8 cellular contexts compared by ENCODE assay signal in the genomic region with DNA sequence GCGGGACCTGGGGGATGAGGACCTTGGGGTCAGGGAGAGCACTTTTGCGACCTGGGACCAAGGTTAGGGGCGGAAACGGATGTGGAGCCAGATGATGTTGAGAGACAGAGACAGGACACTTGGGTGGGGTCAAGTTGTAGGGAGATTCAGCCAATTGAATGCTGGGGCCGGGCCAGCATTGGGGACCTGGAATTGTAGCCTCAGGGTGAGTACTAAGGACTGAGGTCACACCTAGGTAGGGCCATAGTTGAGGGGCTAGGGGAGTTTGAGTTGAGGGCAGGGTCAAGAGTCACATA. TPM values are rescaled to one million over a fixed set of nuclear protein-coding genes. Genes with fewer than 3 reads are reported as not detected.
DNase-seq lines count a peak whose midpoint lies in the region; ATAC-seq, FAIRE-seq and TF ChIP-seq lines count a peak whose summit lies in the region.

No MANE protein-coding gene starts in this region.

- no peak for TF ChIP-seq CTCF in HCT116 (IDR thresholded peaks at IDR 0.05 in 2 of 3, conservative IDR thresholded peaks at IDR 0.05 in 1 of 3; ENCODE audit: borderline replicate concordance in 1 of 3, insufficient read depth in 1 of 3, low read depth in 2 of 3, low read length in 2 of 3)
- no peak for TF ChIP-seq CTCF in VCaP (conservative IDR thresholded peaks at IDR 0.05)
- TF ChIP-seq CTCF in glutamatergic neuron (IDR thresholded peaks at IDR 0.05; ENCODE audit: partially characterized antibody, unreplicated experiment) = no peak

- DNase-seq in HCT116 (ENCODE audit: low read depth, low spot score) (no peak), glutamatergic neuron (no peak), small intestine (no peak), KBM-7 (no peak)
- DNase-seq in effector CD4-positive, alpha-beta T cell = no peak

- no peak overlapping the region for H2AFZ ChIP-seq in HCT116 (ENCODE audit: low read depth, low read length, poor library complexity, severe bottlenecking)

- CTCF ChIA-PET in HCT116 (lab: Charles Lee) = interaction anchor here (1.9 kb wide), 1 partner anchor 248 kb away, joined by 6 read pairs; no protein-coding TSS in a partner anchor

- no peaks in the 10 kb centered on the region for H4K20me1 ChIP-seq in HCT116 (ENCODE audit: insufficient read depth)

- no peaks in the 10 kb centered on the region for H3K9me2 ChIP-seq in HCT116 (ENCODE audit: insufficient read depth)

- H3K4me1 ChIP-seq in HCT116 (ENCODE audit: control insufficient read depth in 1 of 2, insufficient read depth in 2 of 2, low read length in 2 of 2) (peaks cover 5 to 16% of the 10 kb centered on the region in 2 experiments; a peak in 3 of 4 replicates), small intestine (ENCODE audit: control insufficient read depth in 2 of 2, insufficient read depth in 1 of 2, low read depth in 1 of 2, low read length in 1 of 2) (no peaks in the 10 kb centered on the region)

- H3K36me3 ChIP-seq in HCT116 (ENCODE audit: control insufficient read depth in 1 of 2, insufficient read depth in 2 of 2, low read length in 2 of 2) (peaks cover 0 to 2% of the 10 kb centered on the region in 2 experiments; a peak in 1 of 4 replicates), small intestine (ENCODE audit: control insufficient read depth in 2 of 2, insufficient read depth in 2 of 2, low read length in 2 of 2) (peaks cover 0 to 3% of the 10 kb centered on the region in 2 donors)

- H3K9me3 Mint-ChIP-seq in glutamatergic neuron (ENCODE audit: unreplicated experiment) = peaks cover 9% of the 10 kb centered on the region

- no peak for FAIRE-seq in small intestine (lab: Jason Lieb, UNC)

- H3K4me3 ChIP-seq in HCT116 (replicated peaks in 1 of 2; ENCODE audit: low read depth in 1 of 2, low read length in 2 of 2) (peak overlapping the region; percentile 49 to 54), small intestine (ENCODE audit: low read depth in 1 of 2, low read length in 2 of 2) (peak overlapping the region; percentile 22 to 33)

- H3K9me3 ChIP-seq in HCT116 (ENCODE audit: control insufficient read depth in 1 of 2, insufficient read depth in 1 of 2, low read depth in 1 of 2, low read length in 2 of 2) (no peaks in the 10 kb centered on the region), small intestine (ENCODE audit: control insufficient read depth, low read depth) (no peaks in the 10 kb centered on the region)

- POLR2A ChIA-PET in HCT116 (lab: Charles Lee) = interaction anchor here (0.6 to 1.4 kb wide), 4 partner anchors 14 to 263 kb away, joined by 3 to 9 read pairs (median 4); no protein-coding TSS in a partner anchor

- WGBS in small intestine, 3 donors = 27 to 46% (median 29%) methylated on average over 4 to 5 of the region's 5 CpGs

- H3K4me2 ChIP-seq in HCT116 (ENCODE audit: low read length) = peak overlapping the region; percentile 78

- no peaks in the 10 kb centered on the region for H3K27me3 ChIP-seq in HCT116 (ENCODE audit: insufficient read depth, low read length)
- no peaks in the 10 kb centered on the region for H3K27me3 ChIP-seq in small intestine (ENCODE audit: control insufficient read depth in 2 of 2, insufficient read depth in 2 of 2, low read length in 2 of 2)

- H3K79me2 ChIP-seq in HCT116 (ENCODE audit: insufficient read depth, low read length) = no peaks in the 10 kb centered on the region

- in situ Hi-C loops in KBM-7 (cut with MboI; ENCODE audit: low pct_unique_long_range_greater_than_20kb, low sequenced_read_pairs) = no loop called here

- H3K4me3 Mint-ChIP-seq in glutamatergic neuron (ENCODE audit: unreplicated experiment) = peak overlapping the region; percentile 88

- no TSS peak for BruUV-seq in HCT116 (replicated peaks; lab: Mats Ljungman, UMichigan)

- peaks cover 6% of the 10 kb centered on the region for H3K27me3 Mint-ChIP-seq in glutamatergic neuron (ENCODE audit: unreplicated experiment)

- ATAC-seq in HCT116 (no peak), HG03342 (IDR thresholded peaks at IDR 0.05; ENCODE audit: unreplicated experiment) (no peak), HG03039 (IDR thresholded peaks at IDR 0.05; ENCODE audit: unreplicated experiment) (no peak)

- H3K27ac ChIP-seq in HCT116 (ENCODE audit: low read depth, low read length) (peak overlapping the region; percentile 61), VCaP (peak overlapping the region; percentile 88; the same call in 1 of the 2 replicates), small intestine (ENCODE audit: low read depth in 1 of 2, low read length in 1 of 2) (peak overlapping the region; percentile 50 to 56)

- TF ChIP-seq RAD21 in HCT116 (IDR thresholded peaks at IDR 0.05; ENCODE audit: low read depth) = no peak

- H3K27ac Mint-ChIP-seq in glutamatergic neuron (ENCODE audit: unreplicated experiment) = peak overlapping the region; percentile 69

- H3K36me3 Mint-ChIP-seq in glutamatergic neuron (ENCODE audit: unreplicated experiment) = no peaks in the 10 kb centered on the region

- H3K4me1 Mint-ChIP-seq in glutamatergic neuron (ENCODE audit: low read depth, unreplicated experiment) = peaks cover 2% of the 10 kb centered on the region

- TF ChIP-seq POLR2A in HCT116 (IDR thresholded peaks at IDR 0.05; ENCODE audit: borderline replicate concordance, extremely low read depth, insufficient read depth, insufficient read length) = no peak

- H3K9ac ChIP-seq in HCT116 (ENCODE audit: low read length) = peak overlapping the region; percentile 64

- RAD21 ChIA-PET in HCT116 (lab: Charles Lee; ENCODE audit: low non-redundant PET in 1 of 2, low total read pairs in 2 of 2, uncharacterized antibody in 2 of 2, unreplicated experiment in 2 of 2) = no interaction called here

- intact Hi-C loops in HCT116 (cut with micrococcal nuclease) = loop anchor here (5.0 kb wide), 1 partner anchor 364 kb away; the partner anchor contains the start of genes GPR108 and TRIP10

TF ChIP-seq in HCT116, 20 proteins besides CTCF, POLR2A, EP300 and RAD21:
- TF ChIP-seq EGR1 (IDR thresholded peaks at IDR 0.05; ENCODE audit: low read depth) (no peak), YY1 (IDR thresholded peaks at IDR 0.05; ENCODE audit: extremely low read depth, insufficient replicate concordance, low read depth, low read length) (no peak), SRF (IDR thresholded peaks at IDR 0.05; ENCODE audit: low read depth) (no peak), ELF1 (IDR thresholded peaks at IDR 0.05; ENCODE audit: borderline replicate concordance, low read depth) (no peak)
- TF ChIP-seq, protein P1, sequence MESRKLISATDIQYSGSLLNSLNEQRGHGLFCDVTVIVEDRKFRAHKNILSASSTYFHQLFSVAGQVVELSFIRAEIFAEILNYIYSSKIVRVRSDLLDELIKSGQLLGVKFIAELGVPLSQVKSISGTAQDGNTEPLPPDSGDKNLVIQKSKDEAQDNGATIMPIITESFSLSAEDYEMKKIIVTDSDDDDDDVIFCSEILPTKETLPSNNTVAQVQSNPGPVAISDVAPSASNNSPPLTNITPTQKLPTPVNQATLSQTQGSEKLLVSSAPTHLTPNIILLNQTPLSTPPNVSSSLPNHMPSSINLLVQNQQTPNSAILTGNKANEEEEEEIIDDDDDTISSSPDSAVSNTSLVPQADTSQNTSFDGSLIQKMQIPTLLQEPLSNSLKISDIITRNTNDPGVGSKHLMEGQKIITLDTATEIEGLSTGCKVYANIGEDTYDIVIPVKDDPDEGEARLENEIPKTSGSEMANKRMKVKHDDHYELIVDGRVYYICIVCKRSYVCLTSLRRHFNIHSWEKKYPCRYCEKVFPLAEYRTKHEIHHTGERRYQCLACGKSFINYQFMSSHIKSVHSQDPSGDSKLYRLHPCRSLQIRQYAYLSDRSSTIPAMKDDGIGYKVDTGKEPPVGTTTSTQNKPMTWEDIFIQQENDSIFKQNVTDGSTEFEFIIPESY (IDR thresholded peaks at IDR 0.05; ENCODE audit: extremely low read depth, insufficient replicate concordance, low read length) = no peak

RNA-seq across cellular contexts. Expression of gene ALKBH7, which starts 1.2 kb away (rescaled TPM):
- total RNA-seq in HCT116 (2021; ENCODE audit: unreplicated experiment) = 57.1 TPM
- 37.7 and 39.8 TPM in 2 replicates for polyA plus RNA-seq in HCT116 (2012)
- 66.8 TPM for total RNA-seq in glutamatergic neuron (ENCODE audit: unreplicated experiment)
- polyA plus RNA-seq in small intestine = 100 to 1,000 TPM; 104 to 238 (median 224) TPM

RNA-seq across cellular contexts. Expression of gene PSPN, which starts 2.0 kb away (rescaled TPM):
- total RNA-seq in HCT116 (2021; ENCODE audit: unreplicated experiment) (3.4 TPM), glutamatergic neuron (ENCODE audit: unreplicated experiment) (2.3 TPM)
- polyA plus RNA-seq in HCT116 (2012) = 1.3 TPM in 2 replicates
- polyA plus RNA-seq in small intestine = 1 to 10 TPM; 1.1 to 1.3 (median 1.1) TPM

RNA-seq across cellular contexts. Expression of gene CLPP, which starts 12.4 kb away (rescaled TPM):
- total RNA-seq in HCT116 (2021; ENCODE audit: unreplicated experiment) (116 TPM), glutamatergic neuron (ENCODE audit: unreplicated experiment) (97.3 TPM)
- polyA plus RNA-seq in HCT116 (2012) = 108 and 110 TPM in 2 replicates
- polyA plus RNA-seq in small intestine = 100 to 1,000 TPM; 101 to 129 (median 102) TPM

RNA-seq across cellular contexts. Expression of gene GTF2F1, which starts 19.2 kb away (rescaled TPM):
- total RNA-seq in HCT116 (2021; ENCODE audit: unreplicated experiment) = 82.0 TPM
- polyA plus RNA-seq in HCT116 (2012) = 84.2 and 85.5 TPM in 2 replicates
- 56.0 TPM for total RNA-seq in glutamatergic neuron (ENCODE audit: unreplicated experiment)
- 10 to 100 TPM; 63.2 to 65.9 (median 63.5) TPM for polyA plus RNA-seq in small intestine

RNA-seq across cellular contexts. Expression of gene ACER1, which starts 40.3 kb away (rescaled TPM):
- total RNA-seq in HCT116 (2021; ENCODE audit: unreplicated experiment) (not detected), glutamatergic neuron (ENCODE audit: unreplicated experiment) (not detected)
- polyA plus RNA-seq in HCT116 (2012) = 0.07 TPM in 1 of 2 replicates, not detected in the other
- under 1 TPM in 1 of 3 donors, not detected in 2; 0.06 TPM for polyA plus RNA-seq in small intestine
